Comparison of ENCODE assay signal across 33 cellular contexts in genomic region chr20:10288954-10289646, GRCh38.
"Had no signal": no experiment of that assay in that cellular context is flagged by ENCODE, and none has a peak within 500 bp of the region (broad histone marks: within the 10 kb centered on the region; RNA-seq: fewer than 3 reads in every experiment).

No MANE protein-coding gene starts in this region.

- H3K27me3 ChIP-seq: body of pancreas, breast epithelium, SJSA1 had no signal

- FAIRE-seq: astrocyte had no signal

- DNase-seq: activated B cell treated with CpG ODN at 0.5 μM for 24 hours; activated CD4-positive, alpha-beta memory T cell treated with anti-CD3 and anti-CD28 coated beads for 36 hours; activated CD4-positive, alpha-beta T cell treated with anti-CD3 and anti-CD28 coated beads for 4 hours; activated CD4-positive, alpha-beta T cell treated with anti-CD3 and anti-CD28 coated beads, Interleukin-2, amount 50 U/mL, for 1 hour; activated CD4-positive, CD25-positive, alpha-beta regulatory T cell treated with anti-CD3 and anti-CD28 coated beads, Interleukin-2, amount 50 U/mL, for 72 hours; activated CD8-positive, alpha-beta memory T cell treated with anti-CD3 and anti-CD28 coated beads, Interleukin-2, amount 50 U/mL, for 4 hours; activated gamma-delta T cell treated with Interleukin-2 at 50 U/mL for 16 hours; activated naive CD4-positive, alpha-beta T cell treated with anti-CD3 and anti-CD28 coated beads for 36 hours; activated T-cell treated with anti-CD3 and anti-CD28 coated beads for 4 hours; activated T-cell treated with anti-CD3 and anti-CD28 coated beads, Interleukin-2, amount 50 U/mL, for 4 hours; adrenal gland; body of pancreas; Kasumi-1; KG1; MM.1S; MV-4-11; NCI-H1092; NCI-H1436 treated with DMSO at 0.1 percent for 48 hours; NCI-H1694 treated with DMSO at 0.1 percent for 48 hours; NCI-H2029; NCI-H345; NCI-H524 treated with DMSO at 0.1 percent for 48 hours; NCI-H748 treated with DMSO at 0.1 percent for 48 hours; NK-92 treated with Interleukin-12 subunit alpha and Interleukin-12 subunit beta, amount 100 ng/mL, for 24 hours; SHP77 treated with DMSO at 0.1 percent for 48 hours; SW 1271; T-helper 1 cell; T-helper 2 cell; T-helper 9 cell had no signal

- H3K27ac ChIP-seq: adrenal gland, body of pancreas, breast epithelium, SJSA1, VCaP had no signal

- H3K36me3 ChIP-seq: adrenal gland, breast epithelium had no signal

- H3K4me3 ChIP-seq: adrenal gland, body of pancreas, breast epithelium, SJSA1 had no signal

- H3K4me1 ChIP-seq: adrenal gland, body of pancreas, breast epithelium had no signal

- H3K9me3 ChIP-seq: adrenal gland, body of pancreas, breast epithelium had no signal
